Comparison of ENCODE assay signal across 14 cellular contexts in the genomic region with DNA sequence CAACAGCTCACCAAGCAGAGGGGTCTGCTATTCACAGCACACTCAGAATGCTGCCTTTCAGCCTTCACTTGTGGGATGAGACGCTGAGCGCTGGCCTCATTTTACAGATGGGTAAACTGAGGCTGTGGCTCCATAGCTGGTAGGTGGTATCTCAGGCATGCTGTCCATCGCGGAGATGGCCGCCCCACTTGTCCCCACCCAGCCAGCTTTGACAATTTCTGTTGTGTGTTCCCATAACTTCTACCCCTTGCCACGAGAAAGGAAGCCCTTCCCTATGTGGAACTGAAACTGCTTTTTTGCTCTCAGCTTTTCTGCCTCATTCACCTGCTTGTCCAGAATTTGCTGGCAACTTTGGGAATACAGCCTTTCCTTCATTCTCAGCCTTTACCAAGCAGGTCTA. TPM values are rescaled to one million over a fixed set of nuclear protein-coding genes. Genes with fewer than 3 reads are reported as not detected.
A peak's percentile ranks its signal among the peaks of the same experiment; 100 is the strongest.
DNase-seq lines count a peak whose midpoint lies in the region; ATAC-seq and TF ChIP-seq lines count a peak whose summit lies in the region.
"Had no signal": no experiment of that assay in that cellular context is flagged by ENCODE, and none has a peak within 500 bp of the region (broad histone marks: within the 10 kb centered on the region; RNA-seq: fewer than 3 reads in every experiment).

No MANE protein-coding gene starts in this region.

- H3K36me3 ChIP-seq in sigmoid colon, result peaks cover 0 to 12% (median 11%) of the 10 kb centered on the region in 4 donors
- peaks cover 0 to 5% of the 10 kb centered on the region in 2 donors for H3K36me3 ChIP-seq in vagina

- H3K4me1 ChIP-seq in sigmoid colon (peaks cover 0 to 66% (median 48%) of the 10 kb centered on the region in 4 donors), vagina (peaks cover 67% of the 10 kb centered on the region)

- H3K27ac ChIP-seq in dorsolateral prefrontal cortex (peak overlapping the region in 51 of 59 donors; percentile 18 to 88 (median 69)), sigmoid colon (peak overlapping the region; percentile 77 to 85 (median 78)), vagina (peak overlapping the region; percentile 86)
- H3K27ac ChIP-seq: left lung had no signal

- DNase-seq in natural killer cell (no peak), dorsolateral prefrontal cortex (no peak), sigmoid colon (no peak), vagina (ENCODE audit: extremely low spot score in 2 of 2) (no peak), NK-92 (lab: John Stamatoyannopoulos, UW; ENCODE audit: unreplicated experiment) (no peak), HPDE6-E6E7 (ENCODE audit: extremely low spot score) (no peak)
- no peak for DNase-seq in natural killer cell treated with Interleukin-12 subunit alpha and Interleukin-12 subunit beta and Interleukin-15 and Interleukin-18, amount 100 ng/mL, for 72 hours (ENCODE audit: low spot score)
- DNase-seq in stimulated activated CD4-positive, alpha-beta T cell treated with anti-CD3 and anti-CD28 coated beads, Interleukin-15, amount 100 ng/mL, for 24 hours, result no peak
- DNase-seq: left lung; naive thymus-derived CD4-positive, alpha-beta T cell; NCI-H187; T-cell had no signal

- H3K4me3 ChIP-seq in dorsolateral prefrontal cortex (no peak overlapping the region), sigmoid colon (no peak overlapping the region), vagina (no peak overlapping the region)
- H3K4me3 ChIP-seq: left lung had no signal

- no peak overlapping the region for H3K4me3 Mint-ChIP-seq in natural killer cell
- H3K4me3 Mint-ChIP-seq in natural killer cell treated with Interleukin-12 subunit alpha and Interleukin-12 subunit beta and Interleukin-15 and Interleukin-18, amount 100 ng/mL, for 72 hours, result no peak overlapping the region
- H3K4me3 Mint-ChIP-seq: naive thymus-derived CD4-positive, alpha-beta T cell; stimulated activated naive CD8-positive, alpha-beta T cell treated with anti-CD3 and anti-CD28 coated beads, Interleukin-15, Interleukin-2, amounts not matched to agents 100 ng/mL and 50 ng/mL, for 24 hours; T-cell had no signal

- TF ChIP-seq POLR2A in sigmoid colon (IDR thresholded peaks at IDR 0.05) (no peak), vagina (IDR thresholded peaks at IDR 0.05) (no peak)

- TF ChIP-seq CTCF in natural killer cell (IDR thresholded peaks at IDR 0.05) (no peak), dorsolateral prefrontal cortex (IDR thresholded peaks at IDR 0.05 in 54 of 56, conservative IDR thresholded peaks at IDR 0.05 in 2 of 56; ENCODE audit: low read depth in 1 of 56, partially characterized antibody in 56 of 56) (no peak), sigmoid colon (IDR thresholded peaks at IDR 0.05) (no peak), vagina (IDR thresholded peaks at IDR 0.05) (no peak)

- no peaks in the 10 kb centered on the region for H3K27me3 ChIP-seq in dorsolateral prefrontal cortex
- no peaks in the 10 kb centered on the region for H3K27me3 ChIP-seq in sigmoid colon
- no peaks in the 10 kb centered on the region for H3K27me3 ChIP-seq in vagina
- H3K27me3 ChIP-seq: left lung had no signal

- peaks cover 8 to 16% of the 10 kb centered on the region in 2 donors for H3K4me1 Mint-ChIP-seq in natural killer cell
- peaks cover 0 to 10% of the 10 kb centered on the region in 2 donors for H3K4me1 Mint-ChIP-seq in natural killer cell treated with Interleukin-12 subunit alpha and Interleukin-12 subunit beta and Interleukin-15 and Interleukin-18, amount 100 ng/mL, for 72 hours (ENCODE audit: low read depth in 2 of 2)

- H3K9me3 ChIP-seq in sigmoid colon (no peaks in the 10 kb centered on the region), vagina (no peaks in the 10 kb centered on the region)
- H3K9me3 ChIP-seq: left lung had no signal

- WGBS in sigmoid colon, 2 donors, result 88 to 89% methylated on average over 6 of the region's 6 CpGs

- no peaks in the 10 kb centered on the region for H3K36me3 Mint-ChIP-seq in natural killer cell
- no peaks in the 10 kb centered on the region for H3K36me3 Mint-ChIP-seq in natural killer cell treated with Interleukin-12 subunit alpha and Interleukin-12 subunit beta and Interleukin-15 and Interleukin-18, amount 100 ng/mL, for 72 hours
- H3K36me3 Mint-ChIP-seq: naive thymus-derived CD4-positive, alpha-beta T cell; T-cell had no signal

- ATAC-seq in natural killer cell, result no peak
- ATAC-seq in natural killer cell treated with Interleukin-12 subunit alpha and Interleukin-12 subunit beta and Interleukin-15 and Interleukin-18, amount 100 ng/mL, for 72 hours, result no peak
- ATAC-seq: left lung; naive thymus-derived CD4-positive, alpha-beta T cell had no signal

- no peak for TF ChIP-seq EP300 in sigmoid colon (IDR thresholded peaks at IDR 0.05)

- H3K27me3 Mint-ChIP-seq in natural killer cell (ENCODE audit: low read depth in 2 of 2), result no peaks in the 10 kb centered on the region
- H3K27me3 Mint-ChIP-seq in natural killer cell treated with Interleukin-12 subunit alpha and Interleukin-12 subunit beta and Interleukin-15 and Interleukin-18, amount 100 ng/mL, for 72 hours, result no peaks in the 10 kb centered on the region
- H3K27me3 Mint-ChIP-seq: naive thymus-derived CD4-positive, alpha-beta T cell; stimulated activated naive CD8-positive, alpha-beta T cell treated with anti-CD3 and anti-CD28 coated beads, Interleukin-15, Interleukin-2, amounts not matched to agents 100 ng/mL and 50 ng/mL, for 24 hours; T-cell had no signal

- H3K27ac Mint-ChIP-seq in natural killer cell, result peak overlapping the region; percentile 10 to 70
- H3K27ac Mint-ChIP-seq in natural killer cell treated with Interleukin-12 subunit alpha and Interleukin-12 subunit beta and Interleukin-15 and Interleukin-18, amount 100 ng/mL, for 72 hours, result no peak overlapping the region
- H3K27ac Mint-ChIP-seq: stimulated activated naive CD8-positive, alpha-beta T cell treated with anti-CD3 and anti-CD28 coated beads, Interleukin-15, Interleukin-2, amounts not matched to agents 100 ng/mL and 50 ng/mL, for 24 hours; T-cell had no signal

- H3K9me3 Mint-ChIP-seq in natural killer cell, result no peaks in the 10 kb centered on the region
- no peaks in the 10 kb centered on the region for H3K9me3 Mint-ChIP-seq in natural killer cell treated with Interleukin-12 subunit alpha and Interleukin-12 subunit beta and Interleukin-15 and Interleukin-18, amount 100 ng/mL, for 72 hours
- H3K9me3 Mint-ChIP-seq: naive thymus-derived CD4-positive, alpha-beta T cell; stimulated activated naive CD8-positive, alpha-beta T cell treated with anti-CD3 and anti-CD28 coated beads, Interleukin-15, Interleukin-2, amounts not matched to agents 100 ng/mL and 50 ng/mL, for 24 hours; T-cell had no signal

- intact Hi-C loops in natural killer cell (cut with micrococcal nuclease), result no loop called here
- intact Hi-C loops in dorsolateral prefrontal cortex (cut with DNase I), result loop anchor here (1.0 to 5.0 kb wide), 6 partner anchors 63 to 383 kb away; a partner anchor contains a TSS
- intact Hi-C loops in sigmoid colon (cut with DNase I), result no loop called here
- intact Hi-C loops in vagina (cut with DNase I), result loop anchor here (2.0 to 5.0 kb wide), 2 partner anchors 201 to 223 kb away; a partner anchor contains a TSS

RNA-seq across cellular contexts. Expression of a gene that starts 36.1 kb away (rescaled TPM):
- total RNA-seq in natural killer cell (1 to 10 TPM; 1.8 to 2.4 (median 2.0) TPM), dorsolateral prefrontal cortex (10 to 100 TPM in 14 of 120 experiments, 1 to 10 TPM in 106; 1.4 to 51.3 (median 5.7) TPM), sigmoid colon (100 to 1,000 TPM; 126 to 960 (median 409) TPM), vagina (898 TPM)
- not detected for total RNA-seq in natural killer cell treated with Interleukin-12 subunit alpha and Interleukin-12 subunit beta and Interleukin-15 and Interleukin-18, amount 100 ng/mL, for 72 hours
- polyA plus RNA-seq in sigmoid colon, result 100 to 1,000 TPM in 2 of 3 donors, 10 to 100 TPM in 1; 28.0 to 208 (median 201) TPM
- total RNA-seq: activated CD8-positive, alpha-beta memory T cell treated with anti-CD3 and anti-CD28 coated beads for 36 hours; naive thymus-derived CD4-positive, alpha-beta T cell had no signal
- polyA plus RNA-seq: naive thymus-derived CD4-positive, alpha-beta T cell had no signal

Comparison
In these comparisons a context has a peak if more than half of its experiments do, and no peak if none do; other contexts are left out.
1. H3K27ac Mint-ChIP-seq: peak in natural killer cell (2 of 2); none in natural killer cell treated with Interleukin-12 subunit alpha and Interleukin-12 subunit beta and Interleukin-15 and Interleukin-18, amount 100 ng/mL, for 72 hours (0 of 2).
2. intact Hi-C loops: an anchor here in dorsolateral prefrontal cortex (1.0 to 5.0 kb wide) and vagina (2.0 to 5.0 kb wide); none called in natural killer cell and sigmoid colon.
3. Peak in every context shown above with its lines, with median percentiles within 50 percentile points of each other: H3K27ac ChIP-seq.